13 cellular contexts compared by ENCODE assay signal in genomic region chr16:11024333-11025053, GRCh38.
DNase-seq lines count a peak whose midpoint lies in the region; ATAC-seq, FAIRE-seq and TF ChIP-seq lines count a peak whose summit lies in the region.
"Had no signal": no experiment of that assay in that cellular context is flagged by ENCODE, and none has a peak within 500 bp of the region (broad histone marks: within the 10 kb centered on the region; RNA-seq: fewer than 3 reads in every experiment).

No MANE protein-coding gene starts in this region.

- DNase-seq in GM19239 (ENCODE audit: insufficient read length, low spot score) (no peak), RWPE2 (ENCODE audit: low spot score) (no peak), left colon (no peak), dedifferentiated amniotic fluid mesenchymal stem cell (ENCODE audit: extremely low spot score) (no peak), ureter (ENCODE audit: low spot score) (no peak)
- no peak for DNase-seq in central memory CD4-positive, alpha-beta T cell
- DNase-seq: NCI-H510A, right cardiac atrium had no signal

- intact Hi-C loops in left colon (cut with DNase I, micrococcal nuclease) = no loop called here

- H3K27ac ChIP-seq in RWPE2 (ENCODE audit: poor library complexity, severe bottlenecking) = no peak overlapping the region
- H3K27ac ChIP-seq: coronary artery, thoracic aorta had no signal

- TF ChIP-seq CTCF in RWPE2 (IDR thresholded peaks at IDR 0.05; ENCODE audit: poor library complexity, severe bottlenecking) = no peak

- H3K9me3 ChIP-seq in RWPE2 (ENCODE audit: severe bottlenecking) = peaks cover 2% of the 10 kb centered on the region

- ATAC-seq in GM21786 (IDR thresholded peaks at IDR 0.05; ENCODE audit: unreplicated experiment) = peak; percentile 24
- ATAC-seq in RWPE2 (ENCODE audit: low read depth) = peak; percentile 53; the same call in 2 of the 3 replicates
- ATAC-seq in left colon = peak; percentile 30
- ATAC-seq: Right ventricle myocardium inferior had no signal

- H3K27me3 ChIP-seq in RWPE2 (ENCODE audit: insufficient read depth, poor library complexity, severe bottlenecking) = no peaks in the 10 kb centered on the region

- peaks cover 25% of the 10 kb centered on the region for H3K36me3 ChIP-seq in RWPE2 (ENCODE audit: low read depth)

- no peaks in the 10 kb centered on the region for H3K4me1 ChIP-seq in RWPE2 (ENCODE audit: insufficient read depth, poor library complexity, severe bottlenecking)

- peak; percentile 11 for FAIRE-seq in GM19239 (lab: Jason Lieb, UNC)
- FAIRE-seq: D721Med had no signal

- H3K4me3 ChIP-seq in RWPE2 (ENCODE audit: severe bottlenecking) = no peak overlapping the region
- H3K4me3 ChIP-seq: coronary artery, thoracic aorta had no signal
